In genomic region chr12:12009749-12010276, GRCh38 we compare ENCODE assay signal across 8 cellular contexts.
DNase-seq lines count a peak whose midpoint lies in the region; TF ChIP-seq lines count a peak whose summit lies in the region.
"Not testable (repeated sequence)": the region's sequence is repeated elsewhere in the genome, so short reads cannot be mapped to it uniquely, and the experiment has no call there.

No MANE protein-coding gene starts in this region.

- POLR2A ChIA-PET in activated CD4-positive, alpha-beta memory T cell treated with anti-CD3 and anti-CD28 coated beads, Interleukin-2, amount 10 ng/mL, durations not matched to agents 7 days and 5 days (lab: Charles Lee) = interaction anchor here (0.7 to 5.8 kb wide), 27 partner anchors 8 to 713 kb away, joined by 3 to 113 read pairs (median 5); partner anchors contain the start of genes BCL2L14, BORCS5 and ETV6

- H3K9me3 ChIP-seq in BLaER1 treated with 17β-estradiol and CSF1 and Interleukin-3, amounts not matched to agents 10 nM and 100 nM (replicated peaks in 1 of 11) = peaks cover 0 to 11% (median 0%) of the 10 kb centered on the region in 11 experiments; a peak in 2 of 22 replicates
- not testable (repeated sequence) for H3K9me3 ChIP-seq in H9 (ENCODE audit: control insufficient read depth, low read depth, low read length); OCI-LY1 (ENCODE audit: low read length); esophagus muscularis mucosa; neural progenitor cell (ENCODE audit: low read depth)

- H3K36me3 ChIP-seq in BLaER1 treated with 17β-estradiol and CSF1 and Interleukin-3, amounts not matched to agents 10 nM and 100 nM; OCI-LY1 (ENCODE audit: insufficient read depth, low read length); esophagus muscularis mucosa; neural progenitor cell: not testable (repeated sequence)

- CTCF ChIA-PET in activated CD4-positive, alpha-beta memory T cell treated with anti-CD3 and anti-CD28 coated beads, Interleukin-2, amount 10 ng/mL, durations not matched to agents 7 days and 5 days (lab: Charles Lee) = interaction anchor here (0.8 to 3.4 kb wide), 15 partner anchors 10 to 464 kb away, joined by 3 to 43 read pairs (median 8); partner anchors contain the start of gene ETV6

- not testable (repeated sequence) for H2AK5ac ChIP-seq in H9 (ENCODE audit: insufficient read length, low read length)

- not testable (repeated sequence) for H4K8ac ChIP-seq in H9 (replicated peaks; ENCODE audit: insufficient read length, low read depth, low read length)

- H3K4ac ChIP-seq in H9 (ENCODE audit: low read depth, low read length) = not testable (repeated sequence)

- not testable (repeated sequence) for DNase-seq in H9; esophagus muscularis mucosa (ENCODE audit: extremely low spot score); neural progenitor cell (ENCODE audit: low spot score)
- peak; percentile 28 for DNase-seq in activated CD4-positive, alpha-beta memory T cell treated with anti-CD3 and anti-CD28 coated beads, Interleukin-2, amount 10 ng/mL, durations not matched to agents 7 days and 5 days
- peak; percentile 43 for DNase-seq in astrocyte of the spinal cord (ENCODE audit: low read depth, low spot score)
- peak; percentile 27 for DNase-seq in stimulated activated naive CD4-positive, alpha-beta T cell treated with Interleukin-2 at 50 U/mL for 16 hours (lab: John Stamatoyannopoulos, UW)

- peak overlapping the region; percentile 80 to 95 (median 88) for H3K4me2 ChIP-seq in BLaER1 treated with 17β-estradiol and CSF1 and Interleukin-3, amounts not matched to agents 10 nM and 100 nM
- not testable (repeated sequence) for H3K4me2 ChIP-seq in H9 (ENCODE audit: insufficient read depth, insufficient read length, low read length)
- H3K4me2 ChIP-seq in OCI-LY1 (ENCODE audit: low read length) (peak overlapping the region; percentile 61), neural progenitor cell (peak overlapping the region; percentile 68)

- peak overlapping the region in 4 of 10 experiments; percentile 0 to 49 (median 40); a peak in 3 of 20 replicates for H3K4me3 ChIP-seq in BLaER1 treated with 17β-estradiol and CSF1 and Interleukin-3, amounts not matched to agents 10 nM and 100 nM
- H3K4me3 ChIP-seq in OCI-LY1 (ENCODE audit: low read depth, low read length, poor library complexity, severe bottlenecking); astrocyte of the spinal cord (ENCODE audit: low read depth, low read length); neural progenitor cell: not testable (repeated sequence)
- peak overlapping the region; percentile 23 to 49 (median 28) for H3K4me3 ChIP-seq in esophagus muscularis mucosa

- H3K27me3 Mint-ChIP-seq in H9 (ENCODE audit: low read depth); neural progenitor cell (ENCODE audit: insufficient read depth, low read depth): not testable (repeated sequence)
- peaks cover 13% of the 10 kb centered on the region for H3K27me3 Mint-ChIP-seq in activated CD4-positive, alpha-beta memory T cell treated with anti-CD3 and anti-CD28 coated beads, Interleukin-2, amount 10 ng/mL, durations not matched to agents 7 days and 5 days

- TF ChIP-seq CTCF in H9 (conservative IDR thresholded peaks at IDR 0.05); OCI-LY1 (IDR thresholded peaks at IDR 0.05; ENCODE audit: low read length); astrocyte of the spinal cord (IDR thresholded peaks at IDR 0.05; ENCODE audit: low read depth, low read length); esophagus muscularis mucosa (IDR thresholded peaks at IDR 0.05); neural progenitor cell (IDR thresholded peaks at IDR 0.05): not testable (repeated sequence)

- not testable (repeated sequence) for H3K79me2 ChIP-seq in H9 (ENCODE audit: insufficient read depth, low read length); OCI-LY1 (ENCODE audit: insufficient read depth, low read length); neural progenitor cell (ENCODE audit: low read depth)

- peak overlapping the region; percentile 34 to 81 (median 65); a peak in 21 of 22 replicates for H3K9ac ChIP-seq in BLaER1 treated with 17β-estradiol and CSF1 and Interleukin-3, amounts not matched to agents 10 nM and 100 nM
- not testable (repeated sequence) for H3K9ac ChIP-seq in H9 (ENCODE audit: extremely low read depth, insufficient read length, low read length); neural progenitor cell
- H3K9ac ChIP-seq in OCI-LY1 (ENCODE audit: low read length) = peak overlapping the region; percentile 58

- H3K4me1 ChIP-seq in BLaER1 treated with 17β-estradiol and CSF1 and Interleukin-3, amounts not matched to agents 10 nM and 100 nM = peaks cover 58 to 63% (median 60%) of the 10 kb centered on the region in 10 experiments
- H3K4me1 ChIP-seq in H9 (ENCODE audit: insufficient read depth, low read length) (peaks cover 16% of the 10 kb centered on the region), OCI-LY1 (ENCODE audit: insufficient read depth, low read length, severe bottlenecking) (peaks cover 59% of the 10 kb centered on the region), esophagus muscularis mucosa (peaks cover 0 to 15% (median 9%) of the 10 kb centered on the region in 4 donors), neural progenitor cell (peaks cover 34% of the 10 kb centered on the region)

- not testable (repeated sequence) for H3K27me3 ChIP-seq in BLaER1 treated with 17β-estradiol and CSF1 and Interleukin-3, amounts not matched to agents 10 nM and 100 nM; H9 (ENCODE audit: insufficient read depth, low read length); OCI-LY1 (ENCODE audit: insufficient read depth, low read length); esophagus muscularis mucosa; neural progenitor cell

- H3K23ac ChIP-seq in H9 (ENCODE audit: insufficient read length, low read depth, low read length) = not testable (repeated sequence)

- H2AFZ ChIP-seq in H9 (ENCODE audit: low read length); OCI-LY1 (ENCODE audit: low read length); neural progenitor cell (replicated peaks): not testable (repeated sequence)

- H3K4me1 Mint-ChIP-seq in H9 (peaks cover 42 to 49% of the 10 kb centered on the region in 2 experiments), neural progenitor cell (peaks cover 42% of the 10 kb centered on the region)
- peaks cover 78% of the 10 kb centered on the region for H3K4me1 Mint-ChIP-seq in activated CD4-positive, alpha-beta memory T cell treated with anti-CD3 and anti-CD28 coated beads, Interleukin-2, amount 10 ng/mL, durations not matched to agents 7 days and 5 days

- intact Hi-C loops in esophagus muscularis mucosa (cut with DNase I) = not testable (repeated sequence)

- H2BK120ac ChIP-seq in H9 (ENCODE audit: low read depth, low read length, poor library complexity, severe bottlenecking) = not testable (repeated sequence)

- H3K23me2 ChIP-seq in H9 (ENCODE audit: insufficient read length, low read depth, low read length, poor library complexity, severe bottlenecking) = not testable (repeated sequence)

- not testable (repeated sequence) for H3K9me2 ChIP-seq in OCI-LY1 (ENCODE audit: low read depth, low read length)

- H3K79me1 ChIP-seq in H9 (ENCODE audit: insufficient read depth, low read depth, low read length, poor library complexity, severe bottlenecking) = not testable (repeated sequence)

- H2BK5ac ChIP-seq in H9 (ENCODE audit: insufficient read length, low read length) = not testable (repeated sequence)

- H3F3A ChIP-seq in OCI-LY1 (ENCODE audit: insufficient read depth, low read length) = not testable (repeated sequence)
- H3F3A ChIP-seq in neural progenitor cell (ENCODE audit: low read depth) = peaks cover 39% of the 10 kb centered on the region

- not testable (repeated sequence) for TF ChIP-seq POLR2A in esophagus muscularis mucosa (IDR thresholded peaks at IDR 0.05; ENCODE audit: low read depth)

- not testable (repeated sequence) for H2BK20ac ChIP-seq in H9 (ENCODE audit: low read depth, low read length, poor library complexity, severe bottlenecking)

- H3K18ac ChIP-seq in H9 (ENCODE audit: insufficient read length, low read depth, low read length) = peak overlapping the region; percentile 64

- TF ChIP-seq EP300 in esophagus muscularis mucosa (IDR thresholded peaks at IDR 0.05) = not testable (repeated sequence)

- H3K14ac ChIP-seq in H9 (ENCODE audit: insufficient read depth, low read length) = peak overlapping the region; percentile 82

- peak overlapping the region; percentile 70 for H4K91ac ChIP-seq in H9 (ENCODE audit: insufficient read length, low read depth, low read length)

- no CpG with 5 or more reads among the region's 6 CpGs for WGBS in H9 (ENCODE audit: extremely low coverage, insufficient read length, low lambda C conversion rate)
- WGBS in esophagus muscularis mucosa = 75% methylated on average over 5 of the region's 6 CpGs

- not testable (repeated sequence) for H4K5ac ChIP-seq in H9 (ENCODE audit: insufficient read length, low read depth, low read length)

- in situ Hi-C loops in astrocyte of the spinal cord (cut with HindIII; ENCODE audit: low sequenced_read_pairs) = not testable (repeated sequence)

- H3K27ac Mint-ChIP-seq in H9 = peak overlapping the region in 1 of 3 experiments; percentile 93; a peak in 4 of 7 replicates
- peak overlapping the region; percentile 89 for H3K27ac Mint-ChIP-seq in activated CD4-positive, alpha-beta memory T cell treated with anti-CD3 and anti-CD28 coated beads, Interleukin-2, amount 10 ng/mL, durations not matched to agents 7 days and 5 days
- H3K27ac Mint-ChIP-seq in neural progenitor cell = not testable (repeated sequence)

- not testable (repeated sequence) for H3K4me3 Mint-ChIP-seq in H9, neural progenitor cell
- H3K4me3 Mint-ChIP-seq in activated CD4-positive, alpha-beta memory T cell treated with anti-CD3 and anti-CD28 coated beads, Interleukin-2, amount 10 ng/mL, durations not matched to agents 7 days and 5 days = peak overlapping the region; percentile 64

- not testable (repeated sequence) for H3K9me3 Mint-ChIP-seq in H9; activated CD4-positive, alpha-beta memory T cell treated with anti-CD3 and anti-CD28 coated beads, Interleukin-2, amount 10 ng/mL, durations not matched to agents 7 days and 5 days; neural progenitor cell

- not testable (repeated sequence) for H2BK12ac ChIP-seq in H9 (ENCODE audit: insufficient read length, low read depth, low read length)

- H3K27ac ChIP-seq in BLaER1 treated with 17β-estradiol and CSF1 and Interleukin-3, amounts not matched to agents 10 nM and 100 nM = peak overlapping the region; percentile 55 to 97 (median 78)
- H3K27ac ChIP-seq in H9 (ENCODE audit: insufficient read length, low read depth, low read length) (peak overlapping the region; percentile 28), OCI-LY1 (ENCODE audit: low read depth, low read length, poor library complexity, severe bottlenecking) (peak overlapping the region; percentile 96), esophagus muscularis mucosa (replicated peaks in 1 of 4) (peak overlapping the region in 2 of 4 donors; percentile 21 to 28)
- H3K27ac ChIP-seq in neural progenitor cell = not testable (repeated sequence)

- not testable (repeated sequence) for H2BK15ac ChIP-seq in H9 (ENCODE audit: low read depth, low read length)

- not testable (repeated sequence) for H3K36me3 Mint-ChIP-seq in H9 (ENCODE audit: insufficient read depth in 1 of 3, low read depth in 3 of 3); activated CD4-positive, alpha-beta memory T cell treated with anti-CD3 and anti-CD28 coated beads, Interleukin-2, amount 10 ng/mL, durations not matched to agents 7 days and 5 days (ENCODE audit: low read depth); neural progenitor cell

- not testable (repeated sequence) for H4K20me1 ChIP-seq in BLaER1 treated with 17β-estradiol and CSF1 and Interleukin-3, amounts not matched to agents 10 nM and 100 nM; H9 (ENCODE audit: control insufficient read depth, insufficient read depth, insufficient read length); OCI-LY1 (ENCODE audit: insufficient read depth, low read length); neural progenitor cell (ENCODE audit: low read depth)

- not testable (repeated sequence) for H3K56ac ChIP-seq in H9 (ENCODE audit: insufficient read length, low read depth, low read length)

- not testable (repeated sequence) for H3T11ph ChIP-seq in H9 (ENCODE audit: low read length)
